In genomic region chr20:31869942-31870702, GRCh38 we compare ENCODE assay signal across 8 cellular contexts. TPM values are rescaled to one million over a fixed set of nuclear protein-coding genes. Genes with fewer than 3 reads are reported as not detected.
DNase-seq lines count a peak whose midpoint lies in the region; ATAC-seq and TF ChIP-seq lines count a peak whose summit lies in the region.

DUSP15 (minus strand) TSS chr20:31870527; CDS start chr20:31870337, 190 bp downstream.
TTLL9 (plus strand) TSS chr20:31870634; CDS start chr20:31871127, 493 bp downstream.

- no peaks in the 10 kb centered on the region for H3K9me2 ChIP-seq in GM23248 (ENCODE audit: insufficient read depth)

- no peaks in the 10 kb centered on the region for H3K36me3 ChIP-seq in GM23248 (ENCODE audit: low read depth)
- H3K36me3 ChIP-seq in neuronal stem cell (replicated peaks in 1 of 2; ENCODE audit: control insufficient read depth in 2 of 2, insufficient read depth in 2 of 2, low read length in 2 of 2), result peaks cover 0 to 23% of the 10 kb centered on the region in 2 donors

- H4K20me1 ChIP-seq in GM23248 (ENCODE audit: insufficient read depth), result no peaks in the 10 kb centered on the region

- H2BK120ac ChIP-seq in neuronal stem cell (ENCODE audit: low read depth, low read length), result no peak within 1 kb of the TSS

- peak within 1 kb of the TSS; percentile 2 for H3K4ac ChIP-seq in neuronal stem cell (ENCODE audit: low read length)

- in situ Hi-C loops in GM23248 (cut with MboI), result no loop called here

- H3K27me3 Mint-ChIP-seq in activated T-cell treated with anti-CD3 and anti-CD28 coated beads, Interleukin-2, amount 50 U/mL, for 4 hours (ENCODE audit: low read depth), result peaks cover 37% of the 10 kb centered on the region

- H3K9me3 Mint-ChIP-seq in activated T-cell treated with anti-CD3 and anti-CD28 coated beads, Interleukin-2, amount 50 U/mL, for 4 hours, result no peaks in the 10 kb centered on the region

- DNase-seq in AG10803 (ENCODE audit: low read depth) (no peak), GM23248 (peak; percentile 49), globus pallidus (ENCODE audit: low spot score) (peak; percentile 81), neuronal stem cell (ENCODE audit: low spot score) (peak; percentile 42), SKM-1 treated with dmso at 0.1 percent for 144 hours (lab: John Stamatoyannopoulos, UW; ENCODE audit: unreplicated experiment) (no peak), NCI-H187 treated with DMSO at 0.1 percent for 48 hours (lab: John Stamatoyannopoulos, UW) (no peak)
- DNase-seq in activated T-cell treated with anti-CD3 and anti-CD28 coated beads, Interleukin-2, amount 50 U/mL, for 4 hours, result no peak

- H3K4me1 Mint-ChIP-seq in activated T-cell treated with anti-CD3 and anti-CD28 coated beads, Interleukin-2, amount 50 U/mL, for 4 hours (ENCODE audit: low read depth), result peaks cover 13% of the 10 kb centered on the region

- H2AFZ ChIP-seq in GM23248 (peak within 1 kb of the TSS; percentile 75), neuronal stem cell (ENCODE audit: low read length) (peak within 1 kb of the TSS; percentile 89)

- peak within 1 kb of the TSS; percentile 51; the same call in 1 of the 2 replicates for H3K9ac ChIP-seq in GM23248
- H3K9ac ChIP-seq in neuronal stem cell (ENCODE audit: low read depth, low read length, poor library complexity), result peak within 1 kb of the TSS; percentile 94

- no peaks in the 10 kb centered on the region for H3F3A ChIP-seq in GM23248 (ENCODE audit: insufficient read depth)

- H2AK5ac ChIP-seq in neuronal stem cell (ENCODE audit: low read depth, low read length), result peak within 1 kb of the TSS; percentile 78

- H3K79me2 ChIP-seq in GM23248 (ENCODE audit: insufficient read depth), result no peaks in the 10 kb centered on the region

- peak within 1 kb of the TSS; percentile 31 for H2BK5ac ChIP-seq in neuronal stem cell (ENCODE audit: low read length)

- peak within 1 kb of the TSS; percentile 62 for H3K4me2 ChIP-seq in GM23248 (ENCODE audit: unreplicated experiment)
- H3K4me2 ChIP-seq in neuronal stem cell (ENCODE audit: insufficient read depth, low read length, poor library complexity, severe bottlenecking), result peak within 1 kb of the TSS; percentile 98

- H3K79me1 ChIP-seq in neuronal stem cell (ENCODE audit: low read depth, low read length), result no peaks in the 10 kb centered on the region

- H3K4me3 Mint-ChIP-seq in activated T-cell treated with anti-CD3 and anti-CD28 coated beads, Interleukin-2, amount 50 U/mL, for 4 hours, result peak within 1 kb of the TSS; percentile 81

- TF ChIP-seq CTCF in AG10803 (conservative IDR thresholded peaks at IDR 0.05; ENCODE audit: low read length), result no peak

- H3K18ac ChIP-seq in neuronal stem cell (ENCODE audit: low read length), result peak within 1 kb of the TSS; percentile 93

- ATAC-seq in activated T-cell treated with anti-CD3 and anti-CD28 coated beads, Interleukin-2, amount 50 U/mL, for 4 hours, result peak; percentile 56 to 65
- no peak for ATAC-seq in GM18520 (IDR thresholded peaks at IDR 0.05; ENCODE audit: unreplicated experiment)

- H3K14ac ChIP-seq in neuronal stem cell (ENCODE audit: low read length), result peak within 1 kb of the TSS; percentile 97

- H3K27ac ChIP-seq in GM23248 (no peak within 1 kb of the TSS), neuronal stem cell (replicated peaks; ENCODE audit: low read length) (no peak within 1 kb of the TSS)

- H4K91ac ChIP-seq in neuronal stem cell (ENCODE audit: low read depth, low read length, poor library complexity), result no peak within 1 kb of the TSS

- H3K23ac ChIP-seq in neuronal stem cell (ENCODE audit: low read depth, low read length, poor library complexity), result peak within 1 kb of the TSS; percentile 92

- H3K36me3 Mint-ChIP-seq in activated T-cell treated with anti-CD3 and anti-CD28 coated beads, Interleukin-2, amount 50 U/mL, for 4 hours (ENCODE audit: insufficient read depth), result no peaks in the 10 kb centered on the region

- H3K4me3 ChIP-seq in AG10803 (ENCODE audit: low read length), result peak within 1 kb of the TSS; percentile 50
- H3K4me3 ChIP-seq in GM23248, result peak within 1 kb of the TSS; percentile 64
- H3K4me3 ChIP-seq in neuronal stem cell (ENCODE audit: low read length in 2 of 2), result peak within 1 kb of the TSS; percentile 68 to 76

- no peaks in the 10 kb centered on the region for H3K9me3 ChIP-seq in GM23248 (ENCODE audit: low read depth)
- peaks cover 0 to 1% of the 10 kb centered on the region in 2 donors for H3K9me3 ChIP-seq in neuronal stem cell (replicated peaks in 1 of 2; ENCODE audit: control insufficient read depth in 2 of 2, insufficient read depth in 1 of 2, low read depth in 1 of 2, low read length in 2 of 2)

- peaks cover 57% of the 10 kb centered on the region for H3K27me3 ChIP-seq in GM23248 (replicated peaks; ENCODE audit: insufficient read depth)
- H3K27me3 ChIP-seq in neuronal stem cell (ENCODE audit: control insufficient read depth in 3 of 3, insufficient read depth in 3 of 3, low read depth in 1 of 3, low read length in 3 of 3), result peaks cover 0 to 30% (median 5%) of the 10 kb centered on the region in 3 experiments

- peak within 1 kb of the TSS; percentile 47 for H2BK12ac ChIP-seq in neuronal stem cell (ENCODE audit: low read length)

- 2 to 3% methylated on average over 30 to 41 of the region's 79 CpGs for WGBS in GM23248 (ENCODE audit: low coverage in 1 of 2, low lambda C conversion rate in 2 of 2, missing lambda C conversion rate in 2 of 2), 2 experiments
- no CpG with 5 or more reads among the region's 79 CpGs for WGBS in neuronal stem cell (ENCODE audit: extremely low coverage in 2 of 2, insufficient read length in 2 of 2, insufficient replicate concordance in 1 of 2), 2 donors

- H4K8ac ChIP-seq in neuronal stem cell (ENCODE audit: low read depth, low read length), result no peak within 1 kb of the TSS

- H3K4me1 ChIP-seq in GM23248 (ENCODE audit: insufficient read depth), result no peaks in the 10 kb centered on the region
- H3K4me1 ChIP-seq in neuronal stem cell (ENCODE audit: control insufficient read depth in 2 of 2, insufficient read depth in 1 of 2, low read depth in 1 of 2, low read length in 2 of 2), result peaks cover 5 to 12% of the 10 kb centered on the region in 2 donors

- peak within 1 kb of the TSS; percentile 24 for H2BK15ac ChIP-seq in neuronal stem cell (ENCODE audit: low read length)

RNA-seq across cellular contexts. Expression of gene DUSP15, which starts in this region (rescaled TPM):
- not detected in 2 replicates for total RNA-seq in GM23248 (2014; rRNA removed; shearing (Covaris generic))
- not detected in 2 replicates for polyA plus RNA-seq in GM23248 (2016; fragmentation: Nextera tagmentation; extraction: Ambion mirVana)
- total RNA-seq in activated T-cell treated with anti-CD3 and anti-CD28 coated beads, Interleukin-2, amount 50 U/mL, for 4 hours, result not detected
- 2.1 TPM for polyA plus RNA-seq in neuronal stem cell (2013, experiment 1 of 2)
- 2.1 TPM for polyA plus RNA-seq in neuronal stem cell (2013, experiment 2 of 2)

RNA-seq across cellular contexts. Expression of gene TTLL9, which starts in this region (rescaled TPM):
- not detected in 2 replicates for total RNA-seq in GM23248 (2014; rRNA removed; shearing (Covaris generic))
- polyA plus RNA-seq in GM23248 (2016; fragmentation: Nextera tagmentation; extraction: Ambion mirVana), result not detected in 2 replicates
- not detected for total RNA-seq in activated T-cell treated with anti-CD3 and anti-CD28 coated beads, Interleukin-2, amount 50 U/mL, for 4 hours
- 0.38 TPM for polyA plus RNA-seq in neuronal stem cell (2013, experiment 1 of 2)
- 0.48 TPM for polyA plus RNA-seq in neuronal stem cell (2013, experiment 2 of 2)

Comparison
In these comparisons a context has a peak if more than half of its experiments do, and no peak if none do; other contexts are left out.
1. Peak in DNase-seq, H3K4me3 ChIP-seq, H3K9ac ChIP-seq and H3K4me2 ChIP-seq in GM23248; RNA of the genes that start here not detected or under 1 TPM.
2. Peak in ATAC-seq in activated T-cell treated with anti-CD3 and anti-CD28 coated beads, Interleukin-2, amount 50 U/mL, for 4 hours; RNA of the genes that start here not detected or under 1 TPM.
3. DNase-seq: peak in globus pallidus (single experiment) and neuronal stem cell (single experiment); none in AG10803 (single experiment), activated T-cell treated with anti-CD3 and anti-CD28 coated beads, Interleukin-2, amount 50 U/mL, for 4 hours (single experiment), SKM-1 treated with dmso at 0.1 percent for 144 hours (single experiment) and NCI-H187 treated with DMSO at 0.1 percent for 48 hours (single experiment).
4. Peak in every context shown above with its lines, with median percentiles within 50 percentile points of each other: H3K4me3 ChIP-seq.